In the genomic region with DNA sequence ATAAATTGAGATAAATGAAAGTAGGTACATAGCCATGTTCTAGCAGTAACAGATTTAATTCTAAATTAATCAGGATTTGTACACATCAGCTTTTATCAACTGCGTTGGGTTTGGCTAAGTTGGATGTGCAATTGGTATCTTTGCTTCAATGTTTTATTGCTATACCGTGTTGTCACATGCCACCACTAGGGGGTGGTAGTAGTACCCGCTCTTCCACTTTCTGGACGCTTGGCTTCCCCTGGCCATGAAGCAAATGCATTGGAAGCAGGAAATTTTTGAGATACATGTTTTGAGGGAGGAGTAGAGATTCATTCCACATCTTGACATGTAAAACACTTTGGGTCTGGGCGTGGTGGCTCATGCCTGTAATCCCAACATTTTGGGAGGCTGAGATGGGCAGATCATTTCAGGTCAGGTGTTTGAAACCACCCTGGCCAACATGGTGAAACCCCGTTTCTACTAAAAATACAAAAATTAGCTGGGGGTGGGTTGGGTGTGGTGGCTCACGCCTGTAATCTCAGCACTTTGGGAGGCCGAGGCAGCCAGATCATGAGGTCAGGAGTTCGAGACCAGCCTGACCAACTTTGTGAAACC, we compare ENCODE assay signal across 9 cellular contexts. TPM values are rescaled to one million over a fixed set of nuclear protein-coding genes. Genes with fewer than 3 reads are reported as not detected.
DNase-seq lines count a peak whose midpoint lies in the region; ATAC-seq, FAIRE-seq and TF ChIP-seq lines count a peak whose summit lies in the region.
"Had no signal": no experiment of that assay in that cellular context is flagged by ENCODE, and none has a peak within 500 bp of the region (broad histone marks: within the 10 kb centered on the region; RNA-seq: fewer than 3 reads in every experiment).

No MANE protein-coding gene starts in this region.

- dilution Hi-C loops in endothelial cell of umbilical vein (cut with MboI; ENCODE audit: extremely low pct_ligation_motif_present, low sequenced_read_pairs): no loop called here

- no peaks in the 10 kb centered on the region for H3K9me3 ChIP-seq in endothelial cell of umbilical vein (replicated peaks; ENCODE audit: control insufficient read depth, insufficient read depth, low read length)

- CTCF ChIA-PET in activated CD4-positive, alpha-beta T cell treated with anti-CD3 and anti-CD28 coated beads, Interleukin-2, amount 10 ng/mL, durations not matched to agents 7 days and 5 days (lab: Charles Lee): interaction anchor here (0.9 to 1.4 kb wide), 3 partner anchors 8 to 222 kb away, joined by 3 to 8 read pairs (median 4); partner anchors contain the start of gene NUBP1
- CTCF ChIA-PET in endothelial cell of umbilical vein (lab: Charles Lee): interaction anchor here (0.7 to 5.8 kb wide), 17 partner anchors 8 to 404 kb away, joined by 3 to 99 read pairs (median 5); partner anchors contain the start of gene EMP2

- BruUV-seq in endothelial cell of umbilical vein (replicated peaks; lab: Mats Ljungman, UMichigan): no TSS peak

- H3K4me1 Mint-ChIP-seq in activated CD4-positive, alpha-beta T cell treated with anti-CD3 and anti-CD28 coated beads, Interleukin-2, amount 10 ng/mL, durations not matched to agents 7 days and 5 days: peaks cover 2% of the 10 kb centered on the region
- H3K4me1 Mint-ChIP-seq in type B pancreatic cell (ENCODE audit: unreplicated experiment): no peaks in the 10 kb centered on the region

- H4K20me1 ChIP-seq in endothelial cell of umbilical vein (replicated peaks; ENCODE audit: control insufficient read depth, extremely low read depth, insufficient read depth, low read length): no peaks in the 10 kb centered on the region

- DNase-seq in AG09309 (ENCODE audit: low read depth): no peak
- peak; percentile 36 for DNase-seq in GM19238 (ENCODE audit: insufficient read length, low spot score)
- peak; percentile 43 for DNase-seq in NCI-H226
- DNase-seq in activated CD4-positive, alpha-beta T cell treated with anti-CD3 and anti-CD28 coated beads, Interleukin-2, amount 10 ng/mL, durations not matched to agents 7 days and 5 days: peak; percentile 51
- DNase-seq in endothelial cell of umbilical vein (ENCODE audit: low read depth, low spot score): peak; percentile 49
- peak; percentile 8 for DNase-seq in midbrain (lab: John Stamatoyannopoulos, UW)
- no peak for DNase-seq in type B pancreatic cell (ENCODE audit: extremely low spot score, unreplicated experiment)

- TF ChIP-seq POLR2A in endothelial cell of umbilical vein (IDR thresholded peaks at IDR 0.05; ENCODE audit: low read depth, low read length): no peak

- H3K9me1 ChIP-seq in endothelial cell of umbilical vein (replicated peaks; ENCODE audit: control insufficient read depth, extremely low read depth, insufficient read depth, low read length): no peaks in the 10 kb centered on the region

- intact Hi-C loops in endothelial cell of umbilical vein (cut with micrococcal nuclease): loop anchor here (1.0 kb wide), 3 partner anchors 59 to 397 kb away; partner anchors contain the start of gene EMP2

- no peak overlapping the region for H3K27ac ChIP-seq in endothelial cell of umbilical vein (ENCODE audit: insufficient read depth, low read depth, low read length)

- H3K4me3 Mint-ChIP-seq in activated CD4-positive, alpha-beta T cell treated with anti-CD3 and anti-CD28 coated beads, Interleukin-2, amount 10 ng/mL, durations not matched to agents 7 days and 5 days: no peak overlapping the region
- H3K4me3 Mint-ChIP-seq in type B pancreatic cell: no peak overlapping the region
- H3K4me3 Mint-ChIP-seq: naive thymus-derived CD8-positive, alpha-beta T cell had no signal

- peaks cover 2% of the 10 kb centered on the region for H3K27me3 Mint-ChIP-seq in activated CD4-positive, alpha-beta T cell treated with anti-CD3 and anti-CD28 coated beads, Interleukin-2, amount 10 ng/mL, durations not matched to agents 7 days and 5 days
- H3K27me3 Mint-ChIP-seq in type B pancreatic cell: no peaks in the 10 kb centered on the region

- H3K36me3 ChIP-seq in endothelial cell of umbilical vein (ENCODE audit: control insufficient read depth in 2 of 2, extremely low read depth in 1 of 2, insufficient read depth in 2 of 2, low read length in 2 of 2): no peaks in the 10 kb centered on the region

- POLR2A ChIA-PET in activated CD4-positive, alpha-beta T cell treated with anti-CD3 and anti-CD28 coated beads, Interleukin-2, amount 10 ng/mL, durations not matched to agents 7 days and 5 days (lab: Charles Lee): no interaction called here
- POLR2A ChIA-PET in endothelial cell of umbilical vein (lab: Charles Lee): interaction anchor here (0.6 kb wide), 1 partner anchor 216 kb away, joined by 5 read pairs; no protein-coding TSS in a partner anchor

- H3K4me2 ChIP-seq in endothelial cell of umbilical vein (ENCODE audit: insufficient read depth, low read length): no peak overlapping the region

- H3K9ac ChIP-seq in endothelial cell of umbilical vein (replicated peaks; ENCODE audit: extremely low read depth, insufficient read depth, low read length): no peak overlapping the region

- H3K36me3 Mint-ChIP-seq in activated CD4-positive, alpha-beta T cell treated with anti-CD3 and anti-CD28 coated beads, Interleukin-2, amount 10 ng/mL, durations not matched to agents 7 days and 5 days (ENCODE audit: low read depth): no peaks in the 10 kb centered on the region
- H3K36me3 Mint-ChIP-seq in type B pancreatic cell: peaks cover 5% of the 10 kb centered on the region
- H3K36me3 Mint-ChIP-seq: naive thymus-derived CD8-positive, alpha-beta T cell had no signal

- ATAC-seq in HG02759 (IDR thresholded peaks at IDR 0.05; ENCODE audit: unreplicated experiment): no peak
- ATAC-seq: naive thymus-derived CD8-positive, alpha-beta T cell had no signal

- TF ChIP-seq CTCF in AG09309 (IDR thresholded peaks at IDR 0.05; ENCODE audit: control insufficient read depth, insufficient read depth, low read depth, low read length, missing control alignments) (peak; percentile 78), endothelial cell of umbilical vein (IDR thresholded peaks at IDR 0.05; ENCODE audit: extremely low read depth in 1 of 2, insufficient read depth in 1 of 2, low read depth in 1 of 2, low read length in 2 of 2) (peak; percentile 69 to 82), type B pancreatic cell (conservative IDR thresholded peaks at IDR 0.05) (peak; percentile 91)

- peak; percentile 78 for FAIRE-seq in endothelial cell of umbilical vein (lab: Jason Lieb, UNC)

- H3K9me3 Mint-ChIP-seq in activated CD4-positive, alpha-beta T cell treated with anti-CD3 and anti-CD28 coated beads, Interleukin-2, amount 10 ng/mL, durations not matched to agents 7 days and 5 days: no peaks in the 10 kb centered on the region
- no peaks in the 10 kb centered on the region for H3K9me3 Mint-ChIP-seq in type B pancreatic cell
- H3K9me3 Mint-ChIP-seq: naive thymus-derived CD8-positive, alpha-beta T cell had no signal

- H3K4me3 ChIP-seq in AG09309 (ENCODE audit: control insufficient read depth, low read depth, low read length) (no peak overlapping the region), endothelial cell of umbilical vein (replicated peaks in 1 of 3; ENCODE audit: insufficient read depth in 1 of 3, low read depth in 1 of 3, low read length in 3 of 3) (no peak overlapping the region)

- H3K27me3 ChIP-seq in endothelial cell of umbilical vein (ENCODE audit: control insufficient read depth in 2 of 2, insufficient read depth in 2 of 2, low read length in 2 of 2): no peaks in the 10 kb centered on the region

- no peaks in the 10 kb centered on the region for H3K4me1 ChIP-seq in endothelial cell of umbilical vein (ENCODE audit: control insufficient read depth, extremely low read depth, insufficient read depth, low read length)

- no peak overlapping the region for H2AFZ ChIP-seq in endothelial cell of umbilical vein (ENCODE audit: low read depth, low read length)

- H3K79me2 ChIP-seq in endothelial cell of umbilical vein (ENCODE audit: control insufficient read depth, insufficient read depth, low read length): no peaks in the 10 kb centered on the region

- no peak overlapping the region for H3K27ac Mint-ChIP-seq in activated CD4-positive, alpha-beta T cell treated with anti-CD3 and anti-CD28 coated beads, Interleukin-2, amount 10 ng/mL, durations not matched to agents 7 days and 5 days
- H3K27ac Mint-ChIP-seq in type B pancreatic cell: peak overlapping the region; percentile 9
- H3K27ac Mint-ChIP-seq: naive thymus-derived CD8-positive, alpha-beta T cell had no signal

TF ChIP-seq in endothelial cell of umbilical vein, 7 proteins besides CTCF, POLR2A, EP300 and RAD21:
- TF ChIP-seq GATA2 (IDR thresholded peaks at IDR 0.05; ENCODE audit: insufficient read depth, insufficient read length, low read depth, low read length): no peak
- TF ChIP-seq EZH2 (IDR thresholded peaks at IDR 0.05; ENCODE audit: borderline replicate concordance, low read depth, low read length, severe bottlenecking): no peak

RNA-seq across cellular contexts. Expression of gene EMP2, which starts 58.6 kb away (rescaled TPM):
- total RNA-seq in activated CD4-positive, alpha-beta T cell treated with anti-CD3 and anti-CD28 coated beads, Interleukin-2, amount 10 ng/mL, durations not matched to agents 7 days and 5 days: not detected
- total RNA-seq in endothelial cell of umbilical vein: 18.3 and 25.5 TPM in 2 replicates
- 19.0 and 25.5 TPM in 2 replicates for polyA plus RNA-seq in endothelial cell of umbilical vein
- 13.0 and 14.8 TPM in 2 replicates for polyA plus RNA-seq in endothelial cell of umbilical vein (2011; cell fraction: cytosol; rRNA removed)
- 7.8 and 11.0 TPM in 2 replicates for polyA plus RNA-seq in endothelial cell of umbilical vein (2011; cell fraction: nucleus; rRNA removed)
- 9.1 and 10.5 TPM in 2 replicates for polyA plus RNA-seq in endothelial cell of umbilical vein (2012)
- 40.3 and 45.9 TPM in 2 replicates for polyA minus RNA-seq in endothelial cell of umbilical vein
- polyA minus RNA-seq in endothelial cell of umbilical vein (2011; cell fraction: cytosol; rRNA and poly(A)+ RNA removed): 55.6 TPM
- polyA minus RNA-seq in endothelial cell of umbilical vein (2011; cell fraction: nucleus; rRNA and poly(A)+ RNA removed): 6.3 and 9.4 TPM in 2 replicates
- 36.3 and 57.9 TPM in 2 replicates for total RNA-seq in type B pancreatic cell (ENCODE audit: low replicate concordance)
- total RNA-seq: naive thymus-derived CD8-positive, alpha-beta T cell had no signal
- polyA plus RNA-seq: naive thymus-derived CD8-positive, alpha-beta T cell had no signal

Comparison
In these comparisons a context has a peak if more than half of its experiments do, and no peak if none do; other contexts are left out.
1. DNase-seq: peak in GM19238 (single experiment), NCI-H226 (single experiment), activated CD4-positive, alpha-beta T cell treated with anti-CD3 and anti-CD28 coated beads, Interleukin-2, amount 10 ng/mL, durations not matched to agents 7 days and 5 days (single experiment), endothelial cell of umbilical vein (single experiment) and midbrain (single experiment); none in AG09309 (single experiment) and type B pancreatic cell (single experiment).
2. RNA of gene EMP2, which starts 58.6 kb away (total RNA-seq): 36.3 to 57.9 TPM in type B pancreatic cell and 18.3 to 25.5 TPM in endothelial cell of umbilical vein; not detected in activated CD4-positive, alpha-beta T cell treated with anti-CD3 and anti-CD28 coated beads, Interleukin-2, amount 10 ng/mL, durations not matched to agents 7 days and 5 days; every median in the first group is over 10 times any median in the second.
3. Peak in every context shown above with its lines, with median percentiles within 50 percentile points of each other: CTCF ChIP-seq.